ENCODE assay signal across 12 cellular contexts in the genomic region with DNA sequence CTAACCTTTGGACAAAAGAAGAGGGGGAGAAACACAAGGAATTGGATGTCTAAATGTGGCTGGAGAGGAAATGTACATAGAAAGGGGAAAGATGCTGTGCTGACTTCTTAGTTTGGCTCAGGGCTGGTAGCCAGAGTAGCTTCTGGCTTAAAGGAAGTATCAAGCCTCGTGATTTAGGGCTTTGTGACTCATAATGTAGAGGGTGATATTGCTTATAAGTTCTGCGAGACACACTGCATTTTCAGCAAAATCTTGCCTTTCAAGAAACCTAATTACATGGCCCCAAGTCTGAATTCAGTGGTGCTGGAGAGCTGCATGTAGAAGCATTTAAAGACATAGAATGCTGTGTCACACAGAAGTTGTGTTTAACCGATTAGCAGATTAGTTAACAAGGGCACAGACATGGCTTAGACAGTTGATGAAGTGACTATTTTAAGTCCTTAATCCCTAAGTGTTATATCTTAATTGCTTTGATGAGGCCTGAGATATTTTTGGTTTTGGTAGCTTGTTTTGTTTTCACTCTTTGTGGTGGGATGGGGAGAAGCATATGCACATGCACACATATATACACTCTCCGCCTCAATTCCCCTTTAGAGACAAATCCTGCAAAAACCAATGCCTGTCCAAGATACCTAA.
DNase-seq lines count a peak whose midpoint lies in the region; ATAC-seq lines count a peak whose summit lies in the region.
"Had no signal": no experiment of that assay in that cellular context is flagged by ENCODE, and none has a peak within 500 bp of the region (broad histone marks: within the 10 kb centered on the region; RNA-seq: fewer than 3 reads in every experiment).

No MANE protein-coding gene starts in this region.

- peak overlapping the region; percentile 31 for H3K9ac ChIP-seq in skeletal muscle satellite cell (ENCODE audit: low read depth, low read length)

- no peak for DNase-seq in activated CD4-positive, CD25-positive, alpha-beta regulatory T cell (lab: John Stamatoyannopoulos, UW)
- DNase-seq in NOMO-1 treated with DMSO at 0.1 percent for 48 hours (lab: John Stamatoyannopoulos, UW; ENCODE audit: unreplicated experiment): peak; percentile 61
- peak; percentile 74 for DNase-seq in dermis blood vessel endothelial cell
- DNase-seq in SHP77 treated with DMSO at 0.1 percent for 48 hours (lab: John Stamatoyannopoulos, UW): no peak
- no peak for DNase-seq in posterior vena cava (ENCODE audit: low spot score)
- DNase-seq: activated gamma-delta T cell treated with Interleukin-2 at 50 U/mL for 16 hours, NCI-H2171, thyroid gland had no signal

- no peaks in the 10 kb centered on the region for H3K27me3 ChIP-seq in skeletal muscle satellite cell (ENCODE audit: control insufficient read depth, insufficient read depth, low read length)
- H3K27me3 ChIP-seq: esophagus muscularis mucosa, thyroid gland had no signal

- H3K4me2 ChIP-seq in skeletal muscle satellite cell (ENCODE audit: low read length): no peak overlapping the region

- H3K36me3 ChIP-seq in skeletal muscle satellite cell (ENCODE audit: insufficient read depth, low read length): peaks cover 36% of the 10 kb centered on the region

- H3K4me3 ChIP-seq in skeletal muscle satellite cell (ENCODE audit: low read length): no peak overlapping the region
- H3K4me3 ChIP-seq: esophagus muscularis mucosa, thyroid gland had no signal

- peak; percentile 74 to 78 for ATAC-seq in activated CD4-positive, CD25-positive, alpha-beta regulatory T cell treated with anti-CD3 and anti-CD28 coated beads, Interleukin-2, amount 50 U/mL, for 24 hours
- no peak for ATAC-seq in GM18907 (IDR thresholded peaks at IDR 0.05; ENCODE audit: unreplicated experiment)

- intact Hi-C loops in posterior vena cava (cut with DNase I): no loop called here

- H3K9me3 ChIP-seq in skeletal muscle satellite cell (replicated peaks; ENCODE audit: low read length): no peaks in the 10 kb centered on the region
- H3K9me3 ChIP-seq: esophagus muscularis mucosa, thyroid gland had no signal

- peaks cover 13% of the 10 kb centered on the region for H3K4me1 ChIP-seq in skeletal muscle satellite cell (ENCODE audit: control insufficient read depth, insufficient read depth, low read length)

Comparison
In these comparisons a context has a peak if more than half of its experiments do, and no peak if none do; other contexts are left out.
1. DNase-seq: peak in NOMO-1 treated with DMSO at 0.1 percent for 48 hours (single experiment) and dermis blood vessel endothelial cell (single experiment); none in activated CD4-positive, CD25-positive, alpha-beta regulatory T cell (0 of 4), SHP77 treated with DMSO at 0.1 percent for 48 hours (single experiment) and posterior vena cava (single experiment).